9 cellular contexts compared by ENCODE assay signal in genomic region chr17:50550661-50551432, GRCh38. TPM values are rescaled to one million over a fixed set of nuclear protein-coding genes. Genes with fewer than 3 reads are reported as not detected.
DNase-seq lines count a peak whose midpoint lies in the region; ATAC-seq, FAIRE-seq and TF ChIP-seq lines count a peak whose summit lies in the region.
"Had no signal": no experiment of that assay in that cellular context is flagged by ENCODE, and none has a peak within 500 bp of the region (broad histone marks: within the 10 kb centered on the region; RNA-seq: fewer than 3 reads in every experiment).

No MANE protein-coding gene starts in this region.

- H3K36me3 ChIP-seq in SU-DHL-6 (ENCODE audit: low read length) (no peaks in the 10 kb centered on the region), pancreas (peaks cover 0 to 9% (median 0%) of the 10 kb centered on the region in 3 donors)

- H3K9me3 ChIP-seq in SU-DHL-6 (ENCODE audit: insufficient read depth, low read length) (no peaks in the 10 kb centered on the region), pancreas (no peaks in the 10 kb centered on the region)

- TF ChIP-seq CTCF in SU-DHL-6 (IDR thresholded peaks at IDR 0.05; ENCODE audit: insufficient read depth, low read length, poor library complexity, severe bottlenecking) (peak; percentile 65), foreskin keratinocyte (conservative IDR thresholded peaks at IDR 0.05) (peak; percentile 64), pancreas (IDR thresholded peaks at IDR 0.05) (peak; percentile 55 to 71 (median 64))

- H3K27me3 ChIP-seq in SU-DHL-6 (ENCODE audit: low read length) (no peaks in the 10 kb centered on the region), foreskin keratinocyte (no peaks in the 10 kb centered on the region), pancreas (no peaks in the 10 kb centered on the region)

- intact Hi-C loops in pancreas (cut with DNase I), result loop anchor here in 1 of 3 donors (5.0 kb wide), 2 partner anchors 76 to 296 kb away; no protein-coding TSS in a partner anchor

- H3K4me3 ChIP-seq in SU-DHL-6 (ENCODE audit: insufficient read depth, low read length, poor library complexity, severe bottlenecking) (no peak overlapping the region), pancreas (no peak overlapping the region)
- H3K4me3 ChIP-seq: skin epidermis had no signal

- no peak overlapping the region for H2AFZ ChIP-seq in SU-DHL-6 (ENCODE audit: low read depth, low read length, severe bottlenecking)

- no peaks in the 10 kb centered on the region for H3K79me2 ChIP-seq in SU-DHL-6 (ENCODE audit: insufficient read depth, low read length)

- no peak for FAIRE-seq in pancreas (lab: Jason Lieb, UNC)

- no peaks in the 10 kb centered on the region for H3K9me2 ChIP-seq in SU-DHL-6 (replicated peaks; ENCODE audit: insufficient read depth, low read length)

- no peaks in the 10 kb centered on the region for H4K20me1 ChIP-seq in SU-DHL-6 (ENCODE audit: low read depth, low read length)

- H3K27ac ChIP-seq in SU-DHL-6 (ENCODE audit: low read depth, low read length), result no peak overlapping the region
- H3K27ac ChIP-seq in foreskin keratinocyte, result no peak overlapping the region
- H3K27ac ChIP-seq in pancreas, result no peak overlapping the region
- H3K27ac ChIP-seq: skin epidermis had no signal

- no peak for ATAC-seq in foreskin keratinocyte
- ATAC-seq in pancreas, result peak; percentile 28 to 76 (median 72)
- ATAC-seq in GM19395 (IDR thresholded peaks at IDR 0.05; ENCODE audit: unreplicated experiment), result no peak
- no peak for ATAC-seq in HG03378 (IDR thresholded peaks at IDR 0.05; ENCODE audit: unreplicated experiment)

- H3F3A ChIP-seq in SU-DHL-6 (ENCODE audit: insufficient read depth), result no peaks in the 10 kb centered on the region

- H3K4me1 ChIP-seq in foreskin keratinocyte, result peaks cover 3% of the 10 kb centered on the region
- H3K4me1 ChIP-seq in pancreas, result peaks cover 0 to 4% (median 0%) of the 10 kb centered on the region in 3 donors

- DNase-seq in DMS114 treated with DMSO at 0.1 percent for 48 hours (lab: John Stamatoyannopoulos, UW; ENCODE audit: unreplicated experiment) (peak; percentile 67), LHCN-M2 (ENCODE audit: low read depth) (peak; percentile 53), foreskin keratinocyte (no peak), pancreas (peak; percentile 60 to 91 (median 77))
- DNase-seq in stimulated activated CD4-positive, alpha-beta T cell treated with anti-CD3 and anti-CD28 coated beads, Interleukin-12 subunit alpha, Interleukin-12 subunit beta, amount 100 ng/mL, for 4 hours, result no peak

- H3K9ac ChIP-seq in SU-DHL-6 (ENCODE audit: low read length), result no peak overlapping the region

- 49 to 60% methylated on average over 30 to 32 of the region's 32 CpGs for WGBS in pancreas, 2 donors

- H3K4me2 ChIP-seq in SU-DHL-6 (ENCODE audit: low read depth, low read length, poor library complexity, severe bottlenecking), result no peak overlapping the region

RNA-seq across cellular contexts. Expression of gene SPATA20, which starts 3.9 kb away (rescaled TPM):
- total RNA-seq in LHCN-M2 (2014; rRNA removed) (82.7 and 84.9 TPM in 2 replicates), foreskin keratinocyte (33.8 and 53.6 TPM in 2 replicates), pancreas (10 to 100 TPM; 26.9 to 42.3 (median 36.1) TPM)
- polyA plus RNA-seq in LHCN-M2 (2012), result 25.7 TPM
- polyA plus RNA-seq in foreskin keratinocyte (25.1 and 46.4 TPM in 2 replicates), pancreas (10 to 100 TPM; 70.1 to 80.8 TPM)

RNA-seq across cellular contexts. Expression of gene CACNA1G, which starts 9.7 kb away (rescaled TPM):
- under 0.01 and 0.06 TPM in 2 replicates for total RNA-seq in LHCN-M2 (2014; rRNA removed)
- polyA plus RNA-seq in LHCN-M2 (2012), result 0.11 TPM
- 0.20 and 0.28 TPM in 2 replicates for total RNA-seq in foreskin keratinocyte
- polyA plus RNA-seq in foreskin keratinocyte, result 0.07 and 0.18 TPM in 2 replicates
- total RNA-seq in pancreas, result under 1 TPM in 5 of 6 donors, not detected in 1; 0.03 to 0.37 (median 0.09) TPM
- polyA plus RNA-seq in pancreas, result under 1 TPM; 0.02 to 0.11 TPM

RNA-seq across cellular contexts. Expression of gene EPN3, which starts 18.3 kb away (rescaled TPM):
- total RNA-seq in LHCN-M2 (2014; rRNA removed), result 0.11 TPM in 1 of 2 replicates, not detected in the other
- 0.04 TPM for polyA plus RNA-seq in LHCN-M2 (2012)
- 124 and 225 TPM in 2 replicates for total RNA-seq in foreskin keratinocyte
- polyA plus RNA-seq in foreskin keratinocyte, result 127 and 203 TPM in 2 replicates
- total RNA-seq in pancreas, result 10 to 100 TPM in 4 of 6 donors, 1 to 10 TPM in 2; 7.6 to 30.2 (median 12.7) TPM
- 10 to 100 TPM in 1 of 2 donors, 1 to 10 TPM in 1; 6.9 to 25.4 TPM for polyA plus RNA-seq in pancreas

RNA-seq across cellular contexts. Expression of gene MYCBPAP, which starts 42.6 kb away (rescaled TPM):
- 0.34 and 0.83 TPM in 2 replicates for total RNA-seq in LHCN-M2 (2014; rRNA removed)
- polyA plus RNA-seq in LHCN-M2 (2012), result 0.49 TPM
- 7.8 and 13.7 TPM in 2 replicates for total RNA-seq in foreskin keratinocyte
- 5.3 and 10.1 TPM in 2 replicates for polyA plus RNA-seq in foreskin keratinocyte
- 1 to 10 TPM in 3 of 6 donors, under 1 TPM in 3; 0.43 to 1.1 (median 0.80) TPM for total RNA-seq in pancreas
- polyA plus RNA-seq in pancreas, result 1 to 10 TPM; 1.1 to 1.7 TPM

Comparison
In these comparisons a context has a peak if more than half of its experiments do, and no peak if none do; other contexts are left out.
1. DNase-seq: peak in DMS114 treated with DMSO at 0.1 percent for 48 hours (single experiment), LHCN-M2 (single experiment) and pancreas (6 of 6); none in foreskin keratinocyte (0 of 2) and stimulated activated CD4-positive, alpha-beta T cell treated with anti-CD3 and anti-CD28 coated beads, Interleukin-12 subunit alpha, Interleukin-12 subunit beta, amount 100 ng/mL, for 4 hours (single experiment).
2. ATAC-seq: peak in pancreas (4 of 4); none in foreskin keratinocyte (single experiment), GM19395 (single experiment) and HG03378 (single experiment).
3. Peak in every context shown above with its lines, with median percentiles within 50 percentile points of each other: CTCF ChIP-seq.